1 cellular context compared by ENCODE assay signal in genomic region chr9:109122726-109123621, GRCh38.
A peak's percentile ranks its signal among the peaks of the same experiment; 100 is the strongest.
TF ChIP-seq lines count a peak whose summit lies in the region.

No MANE protein-coding gene starts in this region.

TF ChIP-seq in K562, 482 proteins besides CTCF, POLR2A, EP300 and RAD21 (continued from another document and continues in another):
- TF ChIP-seq ID3 (CRISPR knock-in tag; IDR thresholded peaks at IDR 0.05) (no peak), ID3 (tag; IDR thresholded peaks at IDR 0.05) (0 out of 2 replicates have a peak, but pooled peaks have one; percentile 42), BCLAF1 (IDR thresholded peaks at IDR 0.05; ENCODE audit: borderline replicate concordance in 1 of 2, control insufficient read depth in 1 of 2, low read depth in 2 of 2, low read length in 1 of 2) (no peak), PRPF4 (IDR thresholded peaks at IDR 0.05; ENCODE audit: insufficient read depth, low read depth, low read length, poor library complexity, severe bottlenecking) (no peak), HINFP (tag; conservative IDR thresholded peaks at IDR 0.05; ENCODE audit: low read depth) (no peak), ARID3A (IDR thresholded peaks at IDR 0.05; ENCODE audit: borderline replicate concordance, low read depth, low read length) (peak; percentile 64; the same call in 1 of the 2 replicates), CEBPZ (IDR thresholded peaks at IDR 0.05; ENCODE audit: borderline replicate concordance, low read depth, low read length) (no peak), ARID1B (IDR thresholded peaks at IDR 0.05) (peak; percentile 92), FOS (IDR thresholded peaks at IDR 0.05; ENCODE audit: extremely low read depth, insufficient read length) (no peak), CREB5 (CRISPR knock-in tag; IDR thresholded peaks at IDR 0.05) (no peak), ZNF232 (CRISPR knock-in tag; IDR thresholded peaks at IDR 0.05) (no peak), ZBTB33 (CRISPR knock-in tag; IDR thresholded peaks at IDR 0.05) (no peak), THRA (IDR thresholded peaks at IDR 0.05) (no peak), ATF2 (CRISPR knock-in tag; IDR thresholded peaks at IDR 0.05) (no peak), ZNF212 (CRISPR knock-in tag; IDR thresholded peaks at IDR 0.05) (no peak), MBD1 (CRISPR knock-in tag; IDR thresholded peaks at IDR 0.05) (no peak), KHSRP (IDR thresholded peaks at IDR 0.05) (no peak), SIRT6 (IDR thresholded peaks at IDR 0.05; ENCODE audit: low read depth, low read length) (no peak), SREBF2 (CRISPR knock-in tag; IDR thresholded peaks at IDR 0.05) (no peak), ZBTB11 (CRISPR knock-in tag; IDR thresholded peaks at IDR 0.05) (0 out of 6 replicates have a peak, but pooled peaks of 1 of the 3 experiments have one; percentile 25), ETS1 (conservative IDR thresholded peaks at IDR 0.05; ENCODE audit: control insufficient read depth, low read depth, low read length) (no peak), ZNF79 (CRISPR knock-in tag; IDR thresholded peaks at IDR 0.05; ENCODE audit: low read depth) (no peak), PURB (CRISPR knock-in tag; IDR thresholded peaks at IDR 0.05; ENCODE audit: low read depth) (no peak), MITF (IDR thresholded peaks at IDR 0.05) (no peak)
